10 cellular contexts compared by ENCODE assay signal in the genomic region with DNA sequence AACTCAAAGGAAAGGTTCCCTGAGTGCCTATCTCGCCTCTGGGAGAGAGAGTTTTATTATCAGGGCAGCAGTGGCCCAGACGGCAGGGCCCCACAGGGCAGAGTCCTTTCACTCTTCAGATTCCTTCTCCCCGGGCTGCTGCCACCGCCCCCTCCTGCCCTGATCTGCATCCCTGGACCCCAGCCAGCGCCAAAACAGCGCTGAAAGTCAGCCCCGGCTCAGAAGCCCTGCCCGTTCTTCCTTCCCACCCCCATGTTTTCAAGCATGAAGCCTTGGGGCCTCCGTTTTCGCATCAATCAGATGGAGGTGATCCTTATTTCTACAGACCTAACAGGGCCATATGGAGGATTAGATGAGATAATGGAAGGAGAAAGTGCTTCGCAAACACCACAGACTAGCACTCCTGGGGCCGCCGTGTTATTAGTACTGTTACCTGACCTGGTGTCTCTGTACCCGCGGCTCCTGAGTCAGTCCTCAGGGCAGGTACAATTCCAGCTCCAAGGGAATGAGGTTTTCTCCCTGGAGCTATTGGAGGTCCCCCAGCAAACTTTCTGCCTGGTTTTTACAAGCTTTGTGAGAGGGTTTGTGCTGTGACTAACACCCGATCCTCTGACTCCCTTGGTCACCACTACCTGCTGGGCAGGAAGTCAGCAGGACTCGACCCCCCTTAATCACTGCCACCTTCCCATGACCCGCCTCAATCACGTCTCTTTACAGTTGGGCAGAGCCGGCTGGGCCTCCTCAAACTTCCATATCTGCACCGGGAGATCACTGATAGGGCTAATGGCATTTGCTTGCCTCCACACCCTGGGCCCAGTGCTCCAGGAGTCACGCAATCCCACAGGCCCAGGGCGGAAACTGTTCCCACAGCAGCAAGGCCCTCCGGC. TPM values are rescaled to one million over a fixed set of nuclear protein-coding genes. Genes with fewer than 3 reads are reported as not detected.
DNase-seq lines count a peak whose midpoint lies in the region; ATAC-seq and TF ChIP-seq lines count a peak whose summit lies in the region.
"Had no signal": no experiment of that assay in that cellular context is flagged by ENCODE, and none has a peak within 500 bp of the region (broad histone marks: within the 10 kb centered on the region; RNA-seq: fewer than 3 reads in every experiment).

No MANE protein-coding gene starts in this region.

- 0 out of 2 replicates have a peak overlapping the region, but pooled peaks have one; percentile 24 for H3K4ac ChIP-seq in IMR-90 (ENCODE audit: low read depth, low read length)

- ATAC-seq in IMR-90 (ENCODE audit: low read depth): no peak; the same call in 1 of the 2 replicates

- H3K4me3 ChIP-seq in IMR-90 (ENCODE audit: insufficient read depth, low read depth, low read length): no peak overlapping the region
- H3K4me3 ChIP-seq in coronary artery: no peak overlapping the region
- H3K4me3 ChIP-seq: lung had no signal

- no peak overlapping the region for H2BK120ac ChIP-seq in IMR-90 (ENCODE audit: low read depth, low read length)

- dilution Hi-C loops in IMR-90 (cut with HindIII; ENCODE audit: low sequenced_read_pairs, unreplicated experiment): no loop called here

- H3K9me3 Mint-ChIP-seq in nephron (no peaks in the 10 kb centered on the region), CD14-positive monocyte (peaks cover 0 to 9% (median 4%) of the 10 kb centered on the region in 7 donors)

- peak; percentile 36 for DNase-seq in EL
- DNase-seq in IMR-90: no peak
- peak; percentile 36 for DNase-seq in coronary artery (ENCODE audit: low spot score)
- no peak for DNase-seq in KG1 (lab: John Stamatoyannopoulos, UW)
- DNase-seq in UCSD-AML1 (lab: John Stamatoyannopoulos, UW; ENCODE audit: unreplicated experiment): no peak
- no peak for DNase-seq in CD14-positive monocyte (ENCODE audit: low spot score)
- DNase-seq in activated gamma-delta T cell (lab: John Stamatoyannopoulos, UW): no peak
- DNase-seq: NCI-H446 had no signal

- H3K79me1 ChIP-seq in IMR-90 (ENCODE audit: low read depth in 1 of 2, low read length in 2 of 2): no peaks in the 10 kb centered on the region

- WGBS in IMR-90 (ENCODE audit: extremely low coverage in 2 of 2, insufficient read length in 1 of 2), 2 experiments: 70% methylated on average over 8 of the region's 24 CpGs; no CpG with 5 or more reads in 1 of the 2 experiments

- H3K9me1 ChIP-seq in IMR-90 (ENCODE audit: insufficient read depth, low read length): no peaks in the 10 kb centered on the region

- H3K36me3 Mint-ChIP-seq in nephron (ENCODE audit: low read depth): no peaks in the 10 kb centered on the region
- no peaks in the 10 kb centered on the region for H3K36me3 Mint-ChIP-seq in CD14-positive monocyte

- H3K18ac ChIP-seq in IMR-90 (ENCODE audit: low read depth, low read length): no peak overlapping the region

- H3K4me2 ChIP-seq in IMR-90 (ENCODE audit: low read depth, low read length): no peak overlapping the region

- CTCF ChIA-PET in IMR-90 (lab: Yijun Ruan, JAX): no interaction called here

- intact Hi-C loops in IMR-90 (cut with micrococcal nuclease) (no loop called here), CD14-positive monocyte (cut with micrococcal nuclease) (no loop called here)

- H3K4me3 Mint-ChIP-seq in nephron (peak overlapping the region in 2 of 3 experiments; percentile 5 to 31), CD14-positive monocyte (no peak overlapping the region)

- no peak overlapping the region for H3K56ac ChIP-seq in IMR-90 (ENCODE audit: extremely low read depth, insufficient read depth, low read length)

- peak overlapping the region; percentile 64 for H2AFZ ChIP-seq in IMR-90 (replicated peaks; ENCODE audit: low read length, poor library complexity)

- no TSS peak for BruUV-seq in IMR-90 (replicated peaks; lab: Mats Ljungman, UMichigan)

- POLR2A ChIA-PET in IMR-90 (lab: Charles Lee; ENCODE audit: unreplicated experiment): no interaction called here

- no peak overlapping the region; the same call in 2 of the 3 replicates for H2BK15ac ChIP-seq in IMR-90 (ENCODE audit: low read depth, low read length)

- no peak overlapping the region for H4K5ac ChIP-seq in IMR-90 (ENCODE audit: low read depth, low read length)

- H3K9ac ChIP-seq in IMR-90 (ENCODE audit: low read depth, low read length): no peak overlapping the region

- no peak overlapping the region for H2AK9ac ChIP-seq in IMR-90 (replicated peaks; ENCODE audit: low read depth, low read length, poor library complexity)

- no peak overlapping the region; the same call in 1 of the 2 replicates for H3K14ac ChIP-seq in IMR-90 (replicated peaks; ENCODE audit: low read depth, low read length)

- H2BK20ac ChIP-seq in IMR-90 (ENCODE audit: low read depth, low read length): no peak overlapping the region

- H4K8ac ChIP-seq in IMR-90 (ENCODE audit: low read depth in 2 of 2, low read length in 2 of 2): no peak overlapping the region

- no peaks in the 10 kb centered on the region for H4K20me1 ChIP-seq in IMR-90 (ENCODE audit: insufficient read depth, low read length)

- H3K27ac ChIP-seq in IMR-90 (ENCODE audit: insufficient read depth, low read length) (no peak overlapping the region), coronary artery (no peak overlapping the region)

- H3K27me3 ChIP-seq in IMR-90 (ENCODE audit: control insufficient read depth, insufficient read depth, low read length): peaks cover 6% of the 10 kb centered on the region; the same call in 1 of the 2 replicates

- in situ Hi-C loops in IMR-90 (cut with MboI; ENCODE audit: low sequenced_read_pairs): no loop called here

- H2AK5ac ChIP-seq in IMR-90 (ENCODE audit: low read depth, low read length): no peak overlapping the region

- TF ChIP-seq RAD21 in IMR-90 (IDR thresholded peaks at IDR 0.05; ENCODE audit: low read length): no peak

- H4K91ac ChIP-seq in IMR-90 (ENCODE audit: insufficient read depth, low read depth, low read length): no peak overlapping the region

- H3K36me3 ChIP-seq in IMR-90 (ENCODE audit: control insufficient read depth, insufficient read depth, low read length): no peaks in the 10 kb centered on the region

- no peak for TF ChIP-seq POLR2A in IMR-90 (IDR thresholded peaks at IDR 0.05; ENCODE audit: low read depth, low read length)

- peaks cover 8% of the 10 kb centered on the region for H3K4me1 ChIP-seq in IMR-90 (ENCODE audit: control insufficient read depth, insufficient read depth, low read length)

- no peak overlapping the region for H3K23ac ChIP-seq in IMR-90 (ENCODE audit: low read depth, low read length)

- no peaks in the 10 kb centered on the region for H3K9me3 ChIP-seq in IMR-90 (ENCODE audit: control insufficient read depth, insufficient read depth, low read length)

- H3K4me1 Mint-ChIP-seq in nephron: peaks cover 60% of the 10 kb centered on the region
- H3K4me1 Mint-ChIP-seq in CD14-positive monocyte: no peaks in the 10 kb centered on the region

- H2BK5ac ChIP-seq in IMR-90 (ENCODE audit: low read depth, low read length, poor library complexity, severe bottlenecking): no peak overlapping the region

- H3K27me3 Mint-ChIP-seq in nephron (ENCODE audit: low read depth) (peaks cover 27% of the 10 kb centered on the region), CD14-positive monocyte (ENCODE audit: low read depth in 3 of 3) (peaks cover 2 to 8% (median 8%) of the 10 kb centered on the region in 3 donors)

- TF ChIP-seq CTCF in IMR-90 (conservative IDR thresholded peaks at IDR 0.05; ENCODE audit: low read depth, low read length): no peak
- TF ChIP-seq CTCF in coronary artery (IDR thresholded peaks at IDR 0.05): no peak
- no peak for TF ChIP-seq CTCF in nephron (IDR thresholded peaks at IDR 0.05; ENCODE audit: unreplicated experiment in 3 of 3)
- no peak for TF ChIP-seq CTCF in CD14-positive monocyte (IDR thresholded peaks at IDR 0.05)

- H3K27ac Mint-ChIP-seq in nephron: peak overlapping the region; percentile 41 to 74 (median 51)
- H3K27ac Mint-ChIP-seq in CD14-positive monocyte: peak overlapping the region in 2 of 7 donors; percentile 3 to 44

TF ChIP-seq in IMR-90, 13 proteins besides CTCF, POLR2A, EP300 and RAD21 (continues in another document):
- TF ChIP-seq BHLHE40 (IDR thresholded peaks at IDR 0.05; ENCODE audit: low read depth, low read length) (no peak), FOS (IDR thresholded peaks at IDR 0.05; ENCODE audit: low read depth, low read length) (no peak), RCOR1 (IDR thresholded peaks at IDR 0.05; ENCODE audit: insufficient replicate concordance, low read length) (no peak), NFE2L2 (IDR thresholded peaks at IDR 0.05; ENCODE audit: low read depth, low read length) (no peak), MXI1 (IDR thresholded peaks at IDR 0.05; ENCODE audit: borderline replicate concordance, low read depth, low read length) (no peak), RFX5 (IDR thresholded peaks at IDR 0.05; ENCODE audit: low read depth, low read length) (no peak), CEBPB (IDR thresholded peaks at IDR 0.05; ENCODE audit: low read depth, low read length) (no peak), SMC3 (IDR thresholded peaks at IDR 0.05; ENCODE audit: low read depth, low read length) (no peak), CHD1 (IDR thresholded peaks at IDR 0.05; ENCODE audit: low read depth, low read length) (no peak), MAFK (IDR thresholded peaks at IDR 0.05; ENCODE audit: low read depth, low read length) (no peak)
- TF ChIP-seq, protein P1, sequence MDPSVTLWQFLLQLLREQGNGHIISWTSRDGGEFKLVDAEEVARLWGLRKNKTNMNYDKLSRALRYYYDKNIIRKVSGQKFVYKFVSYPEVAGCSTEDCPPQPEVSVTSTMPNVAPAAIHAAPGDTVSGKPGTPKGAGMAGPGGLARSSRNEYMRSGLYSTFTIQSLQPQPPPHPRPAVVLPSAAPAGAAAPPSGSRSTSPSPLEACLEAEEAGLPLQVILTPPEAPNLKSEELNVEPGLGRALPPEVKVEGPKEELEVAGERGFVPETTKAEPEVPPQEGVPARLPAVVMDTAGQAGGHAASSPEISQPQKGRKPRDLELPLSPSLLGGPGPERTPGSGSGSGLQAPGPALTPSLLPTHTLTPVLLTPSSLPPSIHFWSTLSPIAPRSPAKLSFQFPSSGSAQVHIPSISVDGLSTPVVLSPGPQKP (IDR thresholded peaks at IDR 0.05; ENCODE audit: borderline replicate concordance, low read depth, low read length): no peak
- TF ChIP-seq, protein P2, sequence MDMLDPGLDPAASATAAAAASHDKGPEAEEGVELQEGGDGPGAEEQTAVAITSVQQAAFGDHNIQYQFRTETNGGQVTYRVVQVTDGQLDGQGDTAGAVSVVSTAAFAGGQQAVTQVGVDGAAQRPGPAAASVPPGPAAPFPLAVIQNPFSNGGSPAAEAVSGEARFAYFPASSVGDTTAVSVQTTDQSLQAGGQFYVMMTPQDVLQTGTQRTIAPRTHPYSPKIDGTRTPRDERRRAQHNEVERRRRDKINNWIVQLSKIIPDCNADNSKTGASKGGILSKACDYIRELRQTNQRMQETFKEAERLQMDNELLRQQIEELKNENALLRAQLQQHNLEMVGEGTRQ (IDR thresholded peaks at IDR 0.05; ENCODE audit: low read depth, low read length): no peak

RNA-seq across cellular contexts. Expression of a gene that starts 39.5 kb away (rescaled TPM):
- 14.2 and 15.0 TPM in 2 replicates for total RNA-seq in IMR-90 (2012; rRNA removed)
- 6.9 and 9.5 TPM in 2 replicates for polyA plus RNA-seq in IMR-90 (2012; rRNA removed)
- 3.5 and 5.6 TPM in 2 replicates for polyA plus RNA-seq in IMR-90 (2012; cell fraction: cytosol; rRNA removed)
- 8.9 and 20.7 TPM in 2 replicates for polyA plus RNA-seq in IMR-90 (2012; cell fraction: nucleus; rRNA removed; ENCODE audit: low replicate concordance)
- 1 to 10 TPM; 3.2 to 3.9 TPM for polyA plus RNA-seq in CD14-positive monocyte

Comparison
In these comparisons a context has a peak if more than half of its experiments do, and no peak if none do; other contexts are left out.
1. DNase-seq: peak in EL (single experiment) and coronary artery (single experiment); none in IMR-90 (single experiment), KG1 (single experiment), UCSD-AML1 (single experiment), CD14-positive monocyte (single experiment) and activated gamma-delta T cell (single experiment).
2. H3K4me3 Mint-ChIP-seq: peak in nephron (2 of 3); none in CD14-positive monocyte (0 of 2).